Comparison of ENCODE assay signal across 19 cellular contexts in genomic region chr2:75074228-75074627, GRCh38.
"Had no signal": no experiment of that assay in that cellular context is flagged by ENCODE, and none has a peak within 500 bp of the region (broad histone marks: within the 10 kb centered on the region; RNA-seq: fewer than 3 reads in every experiment).

No MANE protein-coding gene starts in this region.

- H3K27me3 ChIP-seq: heart right ventricle, right atrium auricular region, sigmoid colon had no signal

- H3K36me3 ChIP-seq: heart right ventricle, left ventricle myocardium inferior, lower lobe of right lung, right atrium auricular region, sigmoid colon had no signal

- H3K36me3 Mint-ChIP-seq: mesothelial cell of epicardium; natural killer cell treated with Interleukin-12 subunit alpha and Interleukin-12 subunit beta and Interleukin-15 and Interleukin-18, amount 100 ng/mL, for 72 hours had no signal

- H3K27me3 Mint-ChIP-seq: memory B cell had no signal

- H3K9me3 ChIP-seq: heart right ventricle, left ventricle myocardium inferior, lower lobe of right lung, right atrium auricular region, sigmoid colon had no signal

- H3K27ac Mint-ChIP-seq: endodermal cell; memory B cell; mesothelial cell of epicardium; natural killer cell treated with Interleukin-12 subunit alpha and Interleukin-12 subunit beta and Interleukin-15 and Interleukin-18, amount 100 ng/mL, for 72 hours had no signal

- H3K4me3 ChIP-seq: coronary artery, heart right ventricle, left ventricle myocardium inferior, lower lobe of right lung, right atrium auricular region, sigmoid colon had no signal

- H3K27ac ChIP-seq: coronary artery, heart right ventricle, left ventricle myocardium inferior, lower lobe of right lung, right atrium auricular region, sigmoid colon had no signal

- ATAC-seq: heart right ventricle, lower lobe of right lung had no signal

- H3K4me1 ChIP-seq: heart right ventricle, left ventricle myocardium inferior, lower lobe of right lung, right atrium auricular region had no signal

- H3K4me1 Mint-ChIP-seq: memory B cell had no signal

- DNase-seq: effector CD4-positive, alpha-beta T cell; endodermal cell; erythroblast; foreskin melanocyte; heart right ventricle; hypothalamus; islet precursor cell; left ventricle myocardium inferior; lower lobe of right lung; sigmoid colon; small intestine; stimulated activated CD4-positive, alpha-beta T cell treated with anti-CD3 and anti-CD28 coated beads, Interleukin-12 subunit alpha, Interleukin-12 subunit beta, amount 100 ng/mL, for 4 hours; stimulated activated naive CD4-positive, alpha-beta T cell treated with Interleukin-2 at 50 U/mL for 16 hours; trophoblast cell had no signal

- H3K4me3 Mint-ChIP-seq: endodermal cell; memory B cell; mesothelial cell of epicardium; natural killer cell treated with Interleukin-12 subunit alpha and Interleukin-12 subunit beta and Interleukin-15 and Interleukin-18, amount 100 ng/mL, for 72 hours had no signal

- H3K9me3 Mint-ChIP-seq: endodermal cell; memory B cell; mesothelial cell of epicardium; natural killer cell treated with Interleukin-12 subunit alpha and Interleukin-12 subunit beta and Interleukin-15 and Interleukin-18, amount 100 ng/mL, for 72 hours had no signal
